In the genomic region with DNA sequence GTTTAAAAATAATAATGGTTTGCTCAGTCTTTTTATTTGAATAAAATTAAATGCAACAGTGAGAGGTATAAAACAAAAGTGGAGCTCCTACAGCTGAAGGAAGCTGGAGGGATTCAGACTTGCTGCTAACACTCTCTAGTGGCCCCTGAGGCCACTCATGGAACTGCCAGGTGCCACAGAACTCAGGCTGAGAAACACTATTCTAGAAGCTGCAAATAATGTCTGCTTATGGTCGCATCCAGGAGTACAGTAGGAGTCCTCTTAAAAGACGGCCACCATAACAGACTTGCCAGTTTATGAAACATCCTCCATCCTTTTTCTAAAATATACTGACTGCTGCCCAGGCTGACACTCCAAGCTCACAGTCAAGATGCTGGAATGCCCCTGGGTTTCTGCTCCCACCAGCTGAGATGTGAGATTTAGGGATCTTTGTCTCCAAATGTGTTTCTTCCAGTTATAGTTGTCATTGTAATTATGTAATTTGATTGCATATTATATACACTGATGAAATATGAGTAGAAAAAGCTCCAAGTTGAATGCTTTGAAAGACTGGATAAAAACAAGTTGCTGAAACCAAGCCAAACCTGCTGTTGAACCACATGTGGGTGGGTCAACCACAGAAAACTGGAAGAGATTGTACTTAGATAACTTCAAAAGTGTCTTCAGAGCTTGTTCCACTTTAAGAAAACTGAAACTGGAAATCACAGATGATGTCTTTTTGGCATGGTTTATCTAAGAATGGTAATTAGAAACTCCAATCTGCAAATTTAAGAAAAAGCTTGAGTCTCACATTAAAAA, we compare ENCODE assay signal across 21 cellular contexts.
DNase-seq lines count a peak whose midpoint lies in the region; ATAC-seq, FAIRE-seq and TF ChIP-seq lines count a peak whose summit lies in the region.
"Had no signal": no experiment of that assay in that cellular context is flagged by ENCODE, and none has a peak within 500 bp of the region (broad histone marks: within the 10 kb centered on the region; RNA-seq: fewer than 3 reads in every experiment).

No MANE protein-coding gene starts in this region.

- no peaks in the 10 kb centered on the region for H3K9me2 ChIP-seq in Loucy (replicated peaks; ENCODE audit: low read depth, low read length)

- H2AFZ ChIP-seq in Loucy (ENCODE audit: low read length) (no peak overlapping the region), GM12878 (ENCODE audit: control insufficient read depth, low read depth, low read length) (no peak overlapping the region), neural progenitor cell (replicated peaks) (no peak overlapping the region)

- H3K4me1 ChIP-seq in Loucy (ENCODE audit: insufficient read depth, low read length, poor library complexity, severe bottlenecking) (peaks cover 12% of the 10 kb centered on the region), GM12878 (ENCODE audit: control insufficient read depth, insufficient read depth, low read length) (peaks cover 12% of the 10 kb centered on the region), neural progenitor cell (peaks cover 10% of the 10 kb centered on the region)
- H3K4me1 ChIP-seq: HAP-1 had no signal

- H3K27me3 ChIP-seq in Loucy (ENCODE audit: insufficient read depth, low read length, poor library complexity, severe bottlenecking): no peaks in the 10 kb centered on the region
- no peaks in the 10 kb centered on the region for H3K27me3 ChIP-seq in GM12878 (replicated peaks in 1 of 2; ENCODE audit: control insufficient read depth in 2 of 2, insufficient read depth in 2 of 2, low read length in 1 of 2)
- H3K27me3 ChIP-seq in neural progenitor cell: no peaks in the 10 kb centered on the region
- H3K27me3 ChIP-seq: heart left ventricle, MG63 had no signal

- peaks cover 42% of the 10 kb centered on the region for H3K4me1 Mint-ChIP-seq in activated naive CD4-positive, alpha-beta T cell treated with anti-CD3 and anti-CD28 coated beads, Interleukin-2, amount 10 ng/mL, durations not matched to agents 7 days and 5 days
- H3K4me1 Mint-ChIP-seq in activated naive CD4-positive, alpha-beta T cell treated with anti-CD3 and anti-CD28 coated beads for 36 hours (ENCODE audit: low read depth): peaks cover 24% of the 10 kb centered on the region
- no peaks in the 10 kb centered on the region for H3K4me1 Mint-ChIP-seq in neural progenitor cell

- DNase-seq in activated naive CD4-positive, alpha-beta T cell treated with anti-CD3 and anti-CD28 coated beads, Interleukin-2, amount 10 ng/mL, durations not matched to agents 7 days and 5 days: peak; percentile 75
- DNase-seq in activated naive CD4-positive, alpha-beta T cell treated with anti-CD3 and anti-CD28 coated beads for 36 hours: no peak
- DNase-seq in GM12878 (ENCODE audit: low read depth, low spot score) (no peak), neural progenitor cell (ENCODE audit: low spot score) (no peak), HuH-7 (ENCODE audit: low spot score) (no peak)
- DNase-seq: activated effector memory CD4-positive, alpha-beta T cell treated with anti-CD3 and anti-CD28 coated beads, Interleukin-2, amount 50 U/mL, for 16 hours; erythroblast; heart left ventricle; MG63; naive B cell; NCI-H226; PC-3; stimulated activated CD4-positive, alpha-beta T cell treated with anti-CD3 and anti-CD28 coated beads, Interleukin-4, amount 100 ng/mL, for 4 hours had no signal

- peak overlapping the region; percentile 18 for H3K4me3 Mint-ChIP-seq in activated naive CD4-positive, alpha-beta T cell treated with anti-CD3 and anti-CD28 coated beads, Interleukin-2, amount 10 ng/mL, durations not matched to agents 7 days and 5 days
- H3K4me3 Mint-ChIP-seq in activated naive CD4-positive, alpha-beta T cell treated with anti-CD3 and anti-CD28 coated beads for 36 hours: no peak overlapping the region
- H3K4me3 Mint-ChIP-seq in neural progenitor cell: no peak overlapping the region
- H3K4me3 Mint-ChIP-seq: stimulated activated memory B cell treated with anti-CD40 and anti-IgM and Interleukin-4, amounts not matched to agents 10 μg/mL and 1 μg/mL and 100 μg/mL, for 72 hours had no signal

- no peak for ATAC-seq in GM12878
- no peak for ATAC-seq in HG02970 (IDR thresholded peaks at IDR 0.05; ENCODE audit: low FRiP score, unreplicated experiment)
- no peak for ATAC-seq in GM21723 (IDR thresholded peaks at IDR 0.05; ENCODE audit: unreplicated experiment)
- ATAC-seq: heart left ventricle; left lobe of liver; PC-3; sciatic nerve; stimulated activated memory B cell treated with anti-CD40 and anti-IgM and Interleukin-4, amounts not matched to agents 10 μg/mL and 1 μg/mL and 100 μg/mL, for 72 hours had no signal

- H3K36me3 ChIP-seq in Loucy (ENCODE audit: insufficient read depth, low read length) (peaks cover 21% of the 10 kb centered on the region; the same call in 1 of the 2 replicates), GM12878 (ENCODE audit: control insufficient read depth in 2 of 2, insufficient read depth in 2 of 2, low read length in 1 of 2) (peaks cover 4 to 5% of the 10 kb centered on the region in 2 experiments), neural progenitor cell (no peaks in the 10 kb centered on the region)
- H3K36me3 ChIP-seq: HAP-1, MG63 had no signal

- 77% methylated on average over 2 of the region's 2 CpGs for WGBS in GM12878 (ENCODE audit: insufficient coverage, insufficient replicate concordance, low lambda C conversion rate, missing lambda C conversion rate)

- H3K79me2 ChIP-seq in Loucy (ENCODE audit: insufficient read depth, low read length) (no peaks in the 10 kb centered on the region), GM12878 (ENCODE audit: control insufficient read depth, insufficient read depth, low read length) (peaks cover 9% of the 10 kb centered on the region), neural progenitor cell (ENCODE audit: low read depth) (no peaks in the 10 kb centered on the region)

- no peak for TF ChIP-seq EP300 in GM12878 (IDR thresholded peaks at IDR 0.05; ENCODE audit: borderline replicate concordance in 1 of 2, control insufficient read depth in 1 of 2, low read depth in 2 of 2, low read length in 2 of 2)

- TF ChIP-seq RAD21 in GM12878 (IDR thresholded peaks at IDR 0.05; ENCODE audit: insufficient read depth, low read depth, low read length): no peak

- peak; percentile 61 for TF ChIP-seq CTCF in Loucy (conservative IDR thresholded peaks at IDR 0.05; ENCODE audit: low read length)
- 0 out of 6 replicates have a peak, but pooled peaks of 1 of the 3 experiments have one; percentile 7 for TF ChIP-seq CTCF in GM12878 (IDR thresholded peaks at IDR 0.05 in 2 of 3, conservative IDR thresholded peaks at IDR 0.05 in 1 of 3; ENCODE audit: control insufficient read depth in 2 of 3, extremely low read depth in 1 of 3, insufficient read depth in 1 of 3, low read depth in 3 of 3, low read length in 3 of 3)
- TF ChIP-seq CTCF in neural progenitor cell (IDR thresholded peaks at IDR 0.05): peak; percentile 35

- BruUV-seq in GM12878 (replicated peaks; lab: Mats Ljungman, UMichigan): no TSS peak

- peaks cover 8% of the 10 kb centered on the region; the same call in 1 of the 2 replicates for H3K9me3 ChIP-seq in Loucy (ENCODE audit: insufficient read depth, low read depth, low read length)
- H3K9me3 ChIP-seq in GM12878 (replicated peaks; ENCODE audit: control insufficient read depth, insufficient read depth, low read length): peaks cover 79% of the 10 kb centered on the region
- H3K9me3 ChIP-seq in neural progenitor cell (ENCODE audit: low read depth): peaks cover 16% of the 10 kb centered on the region

- CTCF ChIA-PET in activated naive CD4-positive, alpha-beta T cell treated with anti-CD3 and anti-CD28 coated beads, Interleukin-2, amount 10 ng/mL, durations not matched to agents 7 days and 5 days (lab: Charles Lee): interaction anchor here (0.6 to 0.8 kb wide), 2 partner anchors 366 to 464 kb away, joined by 3 read pairs; no protein-coding TSS in a partner anchor
- CTCF ChIA-PET in activated naive CD4-positive, alpha-beta T cell treated with anti-CD3 and anti-CD28 coated beads for 36 hours (lab: Charles Lee): no interaction called here
- CTCF ChIA-PET in GM12878 (lab: Yijun Ruan, JAX): interaction anchor here (0.9 to 1.5 kb wide), 11 partner anchors 8 to 57 kb away, joined by 3 to 9 read pairs (median 4); no protein-coding TSS in a partner anchor

- RAD21 ChIA-PET in GM12878 (lab: Charles Lee; ENCODE audit: unreplicated experiment): interaction anchor here (1.2 kb wide), 1 partner anchor 239 kb away, joined by 3 read pairs; no protein-coding TSS in a partner anchor

- H3K36me3 Mint-ChIP-seq in activated naive CD4-positive, alpha-beta T cell treated with anti-CD3 and anti-CD28 coated beads, Interleukin-2, amount 10 ng/mL, durations not matched to agents 7 days and 5 days: peaks cover 86% of the 10 kb centered on the region
- peaks cover 93% of the 10 kb centered on the region for H3K36me3 Mint-ChIP-seq in activated naive CD4-positive, alpha-beta T cell treated with anti-CD3 and anti-CD28 coated beads for 36 hours (ENCODE audit: low read depth)
- H3K36me3 Mint-ChIP-seq in neural progenitor cell: peaks cover 5% of the 10 kb centered on the region

- no peak overlapping the region for H3K27ac ChIP-seq in GM12878 (ENCODE audit: control insufficient read depth, insufficient read depth)
- no peak overlapping the region for H3K27ac ChIP-seq in neural progenitor cell
- H3K27ac ChIP-seq: heart left ventricle had no signal

- H3K4me2 ChIP-seq in Loucy (ENCODE audit: low read depth, low read length, poor library complexity, severe bottlenecking): peak overlapping the region; percentile 22
- H3K4me2 ChIP-seq in GM12878 (ENCODE audit: control insufficient read depth, insufficient read depth): no peak overlapping the region
- no peak overlapping the region for H3K4me2 ChIP-seq in neural progenitor cell

- no peak for FAIRE-seq in GM12878 (lab: Jason Lieb, UNC)
- FAIRE-seq: GM18507 had no signal

- no peak overlapping the region for H3K9ac ChIP-seq in Loucy (ENCODE audit: low read depth, low read length, poor library complexity, severe bottlenecking)
- no peak overlapping the region for H3K9ac ChIP-seq in GM12878 (ENCODE audit: control insufficient read depth, insufficient read depth, low read length)
- H3K9ac ChIP-seq in neural progenitor cell: no peak overlapping the region

- no peaks in the 10 kb centered on the region for H4K20me1 ChIP-seq in Loucy (ENCODE audit: insufficient read depth, low read length, poor library complexity, severe bottlenecking)
- no peaks in the 10 kb centered on the region for H4K20me1 ChIP-seq in GM12878 (ENCODE audit: control insufficient read depth, insufficient read depth)
- H4K20me1 ChIP-seq in neural progenitor cell (ENCODE audit: low read depth): no peaks in the 10 kb centered on the region

- in situ Hi-C loops in GM12878 (cut with MboI): no loop called here

- intact Hi-C loops in activated naive CD4-positive, alpha-beta T cell treated with anti-CD3 and anti-CD28 coated beads for 36 hours (cut with micrococcal nuclease): no loop called here
- intact Hi-C loops in GM12878 (cut with micrococcal nuclease; ENCODE audit: unreplicated experiment): no loop called here

- peaks cover 79% of the 10 kb centered on the region for H3K9me3 Mint-ChIP-seq in activated naive CD4-positive, alpha-beta T cell treated with anti-CD3 and anti-CD28 coated beads, Interleukin-2, amount 10 ng/mL, durations not matched to agents 7 days and 5 days
- peaks cover 63% of the 10 kb centered on the region for H3K9me3 Mint-ChIP-seq in activated naive CD4-positive, alpha-beta T cell treated with anti-CD3 and anti-CD28 coated beads for 36 hours
- H3K9me3 Mint-ChIP-seq in neural progenitor cell: peaks cover 34% of the 10 kb centered on the region

- TF ChIP-seq POLR2A in GM12878 (IDR thresholded peaks at IDR 0.05; ENCODE audit: low read depth, low read length): no peak

- SMC1A ChIA-PET in GM12878 (lab: Charles Lee; ENCODE audit: uncharacterized antibody, unreplicated experiment): interaction anchor here (0.6 to 1.8 kb wide), 9 partner anchors 9 to 138 kb away, joined by 3 to 8 read pairs (median 5); no protein-coding TSS in a partner anchor

- H3K27me3 Mint-ChIP-seq in activated naive CD4-positive, alpha-beta T cell treated with anti-CD3 and anti-CD28 coated beads, Interleukin-2, amount 10 ng/mL, durations not matched to agents 7 days and 5 days: no peaks in the 10 kb centered on the region
- no peaks in the 10 kb centered on the region for H3K27me3 Mint-ChIP-seq in activated naive CD4-positive, alpha-beta T cell treated with anti-CD3 and anti-CD28 coated beads for 36 hours (ENCODE audit: low read depth)
- H3K27me3 Mint-ChIP-seq in neural progenitor cell (ENCODE audit: insufficient read depth, low read depth): peaks cover 5% of the 10 kb centered on the region
- H3K27me3 Mint-ChIP-seq: naive B cell; stimulated activated memory B cell treated with anti-CD40 and anti-IgM and Interleukin-4, amounts not matched to agents 10 μg/mL and 1 μg/mL and 100 μg/mL, for 72 hours had no signal

- POLR2A ChIA-PET in GM12878 (lab: Charles Lee): no interaction called here

- H3K4me3 ChIP-seq in Loucy (ENCODE audit: low read length, poor library complexity, severe bottlenecking) (no peak overlapping the region), GM12878 (no peak overlapping the region), neural progenitor cell (no peak overlapping the region)
- H3K4me3 ChIP-seq: HAP-1, heart left ventricle, MG63 had no signal

- H3F3A ChIP-seq in Loucy (ENCODE audit: low read depth): peaks cover 3% of the 10 kb centered on the region; the same call in 1 of the 2 replicates
- H3F3A ChIP-seq in neural progenitor cell (ENCODE audit: low read depth): no peaks in the 10 kb centered on the region

- H3K27ac Mint-ChIP-seq in activated naive CD4-positive, alpha-beta T cell treated with anti-CD3 and anti-CD28 coated beads, Interleukin-2, amount 10 ng/mL, durations not matched to agents 7 days and 5 days: peak overlapping the region; percentile 93
- no peak overlapping the region for H3K27ac Mint-ChIP-seq in activated naive CD4-positive, alpha-beta T cell treated with anti-CD3 and anti-CD28 coated beads for 36 hours
- H3K27ac Mint-ChIP-seq in neural progenitor cell: no peak overlapping the region
- H3K27ac Mint-ChIP-seq: stimulated activated memory B cell treated with anti-CD40 and anti-IgM and Interleukin-4, amounts not matched to agents 10 μg/mL and 1 μg/mL and 100 μg/mL, for 72 hours had no signal
